11 cellular contexts compared by ENCODE assay signal in genomic region chrX:65866146-65866545, GRCh38.
DNase-seq lines count a peak whose midpoint lies in the region; ATAC-seq and TF ChIP-seq lines count a peak whose summit lies in the region.
"Had no signal": no experiment of that assay in that cellular context is flagged by ENCODE, and none has a peak within 500 bp of the region (broad histone marks: within the 10 kb centered on the region; RNA-seq: fewer than 3 reads in every experiment).

No MANE protein-coding gene starts in this region.

- no peak for TF ChIP-seq CTCF in lower leg skin (IDR thresholded peaks at IDR 0.05)
- no peak for TF ChIP-seq CTCF in transverse colon (IDR thresholded peaks at IDR 0.05)

- DNase-seq in stimulated activated CD4-positive, alpha-beta T cell treated with anti-CD3 and anti-CD28 coated beads, Interleukin-4, amount 100 ng/mL, for 24 hours: peak; percentile 9
- DNase-seq in stimulated activated CD4-positive, alpha-beta T cell treated with anti-CD3 and anti-CD28 coated beads, Interleukin-2, amount 100 ng/mL, for 48 hours: no peak
- no peak for DNase-seq in lower leg skin (ENCODE audit: low spot score in 2 of 2)
- no peak for DNase-seq in T-helper 9 cell
- no peak for DNase-seq in cerebellar nuclear complex (lab: John Stamatoyannopoulos, UW)
- DNase-seq in transverse colon: no peak
- DNase-seq: midbrain, NCI-H526 treated with DMSO at 0.1 percent for 48 hours had no signal

- no peaks in the 10 kb centered on the region for H3K9me3 ChIP-seq in transverse colon

- H3K27me3 Mint-ChIP-seq in T-helper 1 cell treated with Interleukin-12 subunit alpha and Interleukin-12 subunit beta and Interleukin-4 antibody, amounts not matched to agents 30 μg/mL and 1 μg/mL, for 36 hours (ENCODE audit: low read depth): no peaks in the 10 kb centered on the region

- TF ChIP-seq EP300 in transverse colon (IDR thresholded peaks at IDR 0.05; ENCODE audit: low read depth): no peak

- H3K4me3 Mint-ChIP-seq in T-helper 1 cell treated with Interleukin-12 subunit alpha and Interleukin-12 subunit beta and Interleukin-4 antibody, amounts not matched to agents 30 μg/mL and 1 μg/mL, for 36 hours: peak overlapping the region; percentile 33

- H3K36me3 Mint-ChIP-seq in T-helper 1 cell treated with Interleukin-12 subunit alpha and Interleukin-12 subunit beta and Interleukin-4 antibody, amounts not matched to agents 30 μg/mL and 1 μg/mL, for 36 hours (ENCODE audit: low read depth): peaks cover 7% of the 10 kb centered on the region

- peak overlapping the region; percentile 78 for H3K27ac Mint-ChIP-seq in T-helper 1 cell treated with Interleukin-12 subunit alpha and Interleukin-12 subunit beta and Interleukin-4 antibody, amounts not matched to agents 30 μg/mL and 1 μg/mL, for 36 hours

- no peak overlapping the region for H3K27ac ChIP-seq in transverse colon
- H3K27ac ChIP-seq: BLaER1 treated with 17β-estradiol and CSF1 and Interleukin-3, amounts not matched to agents 10 nM and 100 nM had no signal

- in situ Hi-C loops in transverse colon (cut with MboI; ENCODE audit: low pct_ligation_motif_present in 1 of 4, low pct_unique_long_range_greater_than_20kb in 1 of 4, low sequenced_read_pairs in 3 of 4): no loop called here

- H3K27me3 ChIP-seq in transverse colon: no peaks in the 10 kb centered on the region

- H3K4me1 Mint-ChIP-seq in T-helper 1 cell treated with Interleukin-12 subunit alpha and Interleukin-12 subunit beta and Interleukin-4 antibody, amounts not matched to agents 30 μg/mL and 1 μg/mL, for 36 hours (ENCODE audit: low read depth): peaks cover 25% of the 10 kb centered on the region

- TF ChIP-seq POLR2A in lower leg skin (IDR thresholded peaks at IDR 0.05): no peak
- TF ChIP-seq POLR2A in transverse colon (IDR thresholded peaks at IDR 0.05): no peak

- H3K4me3 ChIP-seq in lower leg skin (ENCODE audit: low read depth, poor library complexity, severe bottlenecking) (no peak overlapping the region), transverse colon (no peak overlapping the region)
- H3K4me3 ChIP-seq: BLaER1 treated with 17β-estradiol and CSF1 and Interleukin-3, amounts not matched to agents 10 nM and 100 nM had no signal

- H3K36me3 ChIP-seq in transverse colon: no peaks in the 10 kb centered on the region
- H3K36me3 ChIP-seq: BLaER1 treated with 17β-estradiol and CSF1 and Interleukin-3, amounts not matched to agents 10 nM and 100 nM had no signal

- H3K4me1 ChIP-seq in transverse colon: no peaks in the 10 kb centered on the region

- ATAC-seq in HG02763 (IDR thresholded peaks at IDR 0.05; ENCODE audit: unreplicated experiment): peak; percentile 72

- intact Hi-C loops in lower leg skin (cut with DNase I; ENCODE audit: low total_unique reads) (no loop called here), transverse colon (cut with DNase I; ENCODE audit: low total_unique reads) (no loop called here)

- H3K9me3 Mint-ChIP-seq in T-helper 1 cell treated with Interleukin-12 subunit alpha and Interleukin-12 subunit beta and Interleukin-4 antibody, amounts not matched to agents 30 μg/mL and 1 μg/mL, for 36 hours: no peaks in the 10 kb centered on the region
